Comparison of ENCODE assay signal across 3 cellular contexts in the genomic region with DNA sequence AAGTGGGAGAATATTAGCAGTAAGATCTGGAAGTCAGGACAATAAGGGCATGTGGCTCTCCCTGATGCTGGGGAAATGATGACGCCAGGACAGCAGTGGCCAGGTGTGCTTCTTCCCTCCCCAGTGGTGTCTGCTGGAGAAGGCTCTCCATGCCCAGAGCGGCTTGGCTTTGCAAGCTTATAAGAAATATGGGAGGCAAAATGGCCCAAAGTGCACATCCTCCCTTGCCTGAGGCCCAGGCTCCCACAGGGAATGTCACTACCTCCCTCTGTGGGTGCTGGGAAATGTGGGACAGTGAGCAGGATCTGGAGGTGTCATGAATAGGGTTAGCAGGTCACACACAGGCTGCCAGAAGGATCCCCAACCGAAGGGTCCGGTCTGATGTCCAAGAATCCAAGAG.
TF ChIP-seq lines count a peak whose summit lies in the region.

No MANE protein-coding gene starts in this region.

TF ChIP-seq in A549, 52 proteins besides CTCF, POLR2A, EP300 and RAD21:
- TF ChIP-seq RARB (CRISPR knock-in tag; IDR thresholded peaks at IDR 0.05) (no peak), BHLHE40 (IDR thresholded peaks at IDR 0.05; ENCODE audit: low read depth, low read length) (no peak), ZC3H11A (IDR thresholded peaks at IDR 0.05) (no peak), ZFP36 (IDR thresholded peaks at IDR 0.05; ENCODE audit: borderline replicate concordance, partially characterized antibody) (no peak), HDAC2 (IDR thresholded peaks at IDR 0.05) (no peak), KDM1A (IDR thresholded peaks at IDR 0.05; ENCODE audit: low read depth) (no peak), MAZ (IDR thresholded peaks at IDR 0.05; ENCODE audit: borderline replicate concordance, low read depth, low read length) (no peak), MYC (IDR thresholded peaks at IDR 0.05; ENCODE audit: borderline replicate concordance, low read length) (no peak), CHD2 (IDR thresholded peaks at IDR 0.05; ENCODE audit: low read length, partially characterized antibody) (no peak), FOSL2 (IDR thresholded peaks at IDR 0.05) (no peak), FOSL2 (CRISPR knock-in tag; IDR thresholded peaks at IDR 0.05) (no peak), FOSB (CRISPR knock-in tag; IDR thresholded peaks at IDR 0.05) (no peak), MAFK (IDR thresholded peaks at IDR 0.05; ENCODE audit: partially characterized antibody) (no peak), TFCP2L1 (CRISPR knock-in tag; IDR thresholded peaks at IDR 0.05) (no peak), NFE2L2 (conservative IDR thresholded peaks at IDR 0.05; ENCODE audit: low read length) (no peak), HOXB13 (CRISPR knock-in tag; IDR thresholded peaks at IDR 0.05; ENCODE audit: low read depth) (no peak)
- TF ChIP-seq, protein P1, sequence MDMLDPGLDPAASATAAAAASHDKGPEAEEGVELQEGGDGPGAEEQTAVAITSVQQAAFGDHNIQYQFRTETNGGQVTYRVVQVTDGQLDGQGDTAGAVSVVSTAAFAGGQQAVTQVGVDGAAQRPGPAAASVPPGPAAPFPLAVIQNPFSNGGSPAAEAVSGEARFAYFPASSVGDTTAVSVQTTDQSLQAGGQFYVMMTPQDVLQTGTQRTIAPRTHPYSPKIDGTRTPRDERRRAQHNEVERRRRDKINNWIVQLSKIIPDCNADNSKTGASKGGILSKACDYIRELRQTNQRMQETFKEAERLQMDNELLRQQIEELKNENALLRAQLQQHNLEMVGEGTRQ (IDR thresholded peaks at IDR 0.05), result no peak
- TF ChIP-seq, protein P2, sequence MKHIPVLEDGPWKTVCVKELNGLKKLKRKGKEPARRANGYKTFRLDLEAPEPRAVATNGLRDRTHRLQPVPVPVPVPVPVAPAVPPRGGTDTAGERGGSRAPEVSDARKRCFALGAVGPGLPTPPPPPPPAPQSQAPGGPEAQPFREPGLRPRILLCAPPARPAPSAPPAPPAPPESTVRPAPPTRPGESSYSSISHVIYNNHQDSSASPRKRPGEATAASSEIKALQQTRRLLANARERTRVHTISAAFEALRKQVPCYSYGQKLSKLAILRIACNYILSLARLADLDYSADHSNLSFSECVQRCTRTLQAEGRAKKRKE (CRISPR knock-in tag; IDR thresholded peaks at IDR 0.05; ENCODE audit: low read depth), result no peak

TF ChIP-seq in HCT116, 20 proteins besides CTCF, POLR2A, EP300 and RAD21:
- TF ChIP-seq POLR2AphosphoS5 (IDR thresholded peaks at IDR 0.05; ENCODE audit: low read depth, low read length), result no peak
- no peak for TF ChIP-seq SP1 (IDR thresholded peaks at IDR 0.05; ENCODE audit: low read depth)
- no peak for TF ChIP-seq EZH2 (IDR thresholded peaks at IDR 0.05)

TF ChIP-seq in H1, 55 proteins besides CTCF, POLR2A, EP300 and RAD21:
- TF ChIP-seq NANOG (IDR thresholded peaks at IDR 0.05; ENCODE audit: insufficient read depth, low read depth, low read length, poor library complexity, severe bottlenecking), result no peak
- TF ChIP-seq RBBP5 (IDR thresholded peaks at IDR 0.05; ENCODE audit: borderline replicate concordance, low read depth, low read length), result no peak
- TF ChIP-seq ASH2L (IDR thresholded peaks at IDR 0.05; ENCODE audit: low read length), result no peak
- no peak for TF ChIP-seq SP4 (IDR thresholded peaks at IDR 0.05; ENCODE audit: low read length)
- no peak for TF ChIP-seq TAF7 (optimal IDR thresholded peaks at IDR 0.05; ENCODE audit: borderline replicate concordance, low read depth, low read length)
- TF ChIP-seq BCL11A (IDR thresholded peaks at IDR 0.05; ENCODE audit: low read depth in 2 of 2, low read length in 2 of 2), result no peak
- TF ChIP-seq YY1 (IDR thresholded peaks at IDR 0.05; ENCODE audit: low read depth, low read length), result no peak
- TF ChIP-seq TAF1 (IDR thresholded peaks at IDR 0.05; ENCODE audit: low read depth, low read length), result no peak
- TF ChIP-seq TCF12 (IDR thresholded peaks at IDR 0.05; ENCODE audit: low read depth, low read length), result no peak
- no peak for TF ChIP-seq POU5F1 (IDR thresholded peaks at IDR 0.05; ENCODE audit: low read depth, low read length)
- no peak for TF ChIP-seq SAP30 (IDR thresholded peaks at IDR 0.05; ENCODE audit: insufficient read depth, insufficient replicate concordance, low read length)
- TF ChIP-seq JUND (IDR thresholded peaks at IDR 0.05; ENCODE audit: low read length), result no peak
- TF ChIP-seq FOSL1 (IDR thresholded peaks at IDR 0.05; ENCODE audit: insufficient read depth, low read depth, low read length), result no peak
- no peak for TF ChIP-seq KDM5A (IDR thresholded peaks at IDR 0.05; ENCODE audit: low read length)
- TF ChIP-seq, protein P3, sequence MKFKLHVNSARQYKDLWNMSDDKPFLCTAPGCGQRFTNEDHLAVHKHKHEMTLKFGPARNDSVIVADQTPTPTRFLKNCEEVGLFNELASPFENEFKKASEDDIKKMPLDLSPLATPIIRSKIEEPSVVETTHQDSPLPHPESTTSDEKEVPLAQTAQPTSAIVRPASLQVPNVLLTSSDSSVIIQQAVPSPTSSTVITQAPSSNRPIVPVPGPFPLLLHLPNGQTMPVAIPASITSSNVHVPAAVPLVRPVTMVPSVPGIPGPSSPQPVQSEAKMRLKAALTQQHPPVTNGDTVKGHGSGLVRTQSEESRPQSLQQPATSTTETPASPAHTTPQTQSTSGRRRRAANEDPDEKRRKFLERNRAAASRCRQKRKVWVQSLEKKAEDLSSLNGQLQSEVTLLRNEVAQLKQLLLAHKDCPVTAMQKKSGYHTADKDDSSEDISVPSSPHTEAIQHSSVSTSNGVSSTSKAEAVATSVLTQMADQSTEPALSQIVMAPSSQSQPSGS (IDR thresholded peaks at IDR 0.05; ENCODE audit: low read length), result no peak
- no peak for TF ChIP-seq CBX8 (IDR thresholded peaks at IDR 0.05; ENCODE audit: borderline replicate concordance, low read depth, low read length)
- TF ChIP-seq CBX5 (IDR thresholded peaks at IDR 0.05; ENCODE audit: low read depth, low read length), result no peak
